In genomic region chr10:1190791-1191490, GRCh38 we compare ENCODE assay signal across 28 cellular contexts.
"Had no signal": no experiment of that assay in that cellular context is flagged by ENCODE, and none has a peak within 500 bp of the region (broad histone marks: within the 10 kb centered on the region; RNA-seq: fewer than 3 reads in every experiment).

No MANE protein-coding gene starts in this region.

- H3K4me1 Mint-ChIP-seq: stimulated activated memory B cell treated with anti-CD40 and anti-IgM and Interleukin-4, amounts not matched to agents 10 μg/mL and 1 μg/mL and 100 μg/mL, for 72 hours had no signal

- DNase-seq: activated CD4-positive, alpha-beta T cell treated with anti-CD3 and anti-CD28 coated beads for 48 hours; activated CD4-positive, alpha-beta T cell treated with anti-CD3 and anti-CD28 coated beads, Interleukin-2, amount 50 U/mL, for 48 hours; activated CD8-positive, alpha-beta memory T cell treated with anti-CD3 and anti-CD28 coated beads for 24 hours; activated gamma-delta T cell; activated naive CD4-positive, alpha-beta T cell treated with anti-CD3 and anti-CD28 coated beads, Interleukin-2, amount 10 ng/mL, durations not matched to agents 7 days and 5 days; activated naive CD8-positive, alpha-beta T cell treated with anti-CD3 and anti-CD28 coated beads, Interleukin-2, amount 10 ng/mL, durations not matched to agents 7 days and 5 days; amniotic stem cell; cortex of kidney; esophagus squamous epithelium; foreskin melanocyte; kidney glomerular epithelial cell; small intestine; stimulated activated CD4-positive, alpha-beta T cell treated with anti-CD3 and anti-CD28 coated beads, Interleukin-1b, Interleukin-23, amount 100 ng/mL, for 48 hours; stimulated activated CD4-positive, alpha-beta T cell treated with anti-CD3 and anti-CD28 coated beads, Interleukin-4, amount 100 ng/mL, for 4 hours; stimulated activated CD8-positive, alpha-beta memory T cell treated with anti-CD3 and anti-CD28 coated beads, Interleukin-4, amount 100 ng/mL, for 48 hours; stomach; T-helper 9 cell; WERI-Rb-1 had no signal

- H3K36me3 ChIP-seq: breast epithelium, esophagus squamous epithelium, left lung, stomach, suprapubic skin, tibial nerve, WERI-Rb-1 had no signal

- ATAC-seq: activated CD4-positive, CD25-positive, alpha-beta regulatory T cell treated with anti-CD3 and anti-CD28 coated beads, Interleukin-2, amount 50 U/mL, for 24 hours; left lung; sciatic nerve; stimulated activated memory B cell treated with anti-CD40 and anti-IgM and Interleukin-4, amounts not matched to agents 10 μg/mL and 1 μg/mL and 100 μg/mL, for 72 hours had no signal

- H3K27ac ChIP-seq: breast epithelium, esophagus squamous epithelium, left lung, neutrophil, stomach, suprapubic skin, WERI-Rb-1 had no signal

- H3K9me3 ChIP-seq: breast epithelium, esophagus squamous epithelium, left lung, neutrophil, stomach, suprapubic skin, tibial nerve had no signal

- H3K9me3 Mint-ChIP-seq: activated naive CD4-positive, alpha-beta T cell treated with anti-CD3 and anti-CD28 coated beads, Interleukin-2, amount 10 ng/mL, durations not matched to agents 7 days and 5 days; activated naive CD8-positive, alpha-beta T cell treated with anti-CD3 and anti-CD28 coated beads, Interleukin-2, amount 10 ng/mL, durations not matched to agents 7 days and 5 days; nephron; stimulated activated memory B cell treated with anti-CD40 and anti-IgM and Interleukin-4, amounts not matched to agents 10 μg/mL and 1 μg/mL and 100 μg/mL, for 72 hours had no signal

- H3K27ac Mint-ChIP-seq: activated naive CD4-positive, alpha-beta T cell treated with anti-CD3 and anti-CD28 coated beads, Interleukin-2, amount 10 ng/mL, durations not matched to agents 7 days and 5 days; activated naive CD8-positive, alpha-beta T cell treated with anti-CD3 and anti-CD28 coated beads, Interleukin-2, amount 10 ng/mL, durations not matched to agents 7 days and 5 days; nephron; progenitor cell of endocrine pancreas; stimulated activated memory B cell treated with anti-CD40 and anti-IgM and Interleukin-4, amounts not matched to agents 10 μg/mL and 1 μg/mL and 100 μg/mL, for 72 hours had no signal

- H3K4me3 ChIP-seq: breast epithelium, esophagus squamous epithelium, left lung, stomach, suprapubic skin, tibial nerve had no signal

- H3K27me3 ChIP-seq: breast epithelium, esophagus squamous epithelium, tibial nerve had no signal

- H3K36me3 Mint-ChIP-seq: activated naive CD8-positive, alpha-beta T cell treated with anti-CD3 and anti-CD28 coated beads, Interleukin-2, amount 10 ng/mL, durations not matched to agents 7 days and 5 days; stimulated activated memory B cell treated with anti-CD40 and anti-IgM and Interleukin-4, amounts not matched to agents 10 μg/mL and 1 μg/mL and 100 μg/mL, for 72 hours had no signal

- H3K4me3 Mint-ChIP-seq: activated naive CD4-positive, alpha-beta T cell treated with anti-CD3 and anti-CD28 coated beads, Interleukin-2, amount 10 ng/mL, durations not matched to agents 7 days and 5 days; activated naive CD8-positive, alpha-beta T cell treated with anti-CD3 and anti-CD28 coated beads, Interleukin-2, amount 10 ng/mL, durations not matched to agents 7 days and 5 days; nephron; stimulated activated memory B cell treated with anti-CD40 and anti-IgM and Interleukin-4, amounts not matched to agents 10 μg/mL and 1 μg/mL and 100 μg/mL, for 72 hours had no signal

- H3K4me1 ChIP-seq: breast epithelium, left lung had no signal
